Comparison of ENCODE assay signal across 1 cellular context in genomic region chr3:3071136-3071535, GRCh38.
TF ChIP-seq lines count a peak whose summit lies in the region.

No MANE protein-coding gene starts in this region.

TF ChIP-seq in GM23338, 12 proteins besides CTCF, POLR2A, EP300 and RAD21 (continued from another document):
- TF ChIP-seq ETS1 (IDR thresholded peaks at IDR 0.05) (no peak), STAT1 (IDR thresholded peaks at IDR 0.05; ENCODE audit: unreplicated experiment) (no peak), ZNF114 (CRISPR knock-in tag; IDR thresholded peaks at IDR 0.05) (no peak), EZH2phosphoT487 (IDR thresholded peaks at IDR 0.05; ENCODE audit: unreplicated experiment) (no peak)
